1 cellular context compared by ENCODE assay signal in the genomic region with DNA sequence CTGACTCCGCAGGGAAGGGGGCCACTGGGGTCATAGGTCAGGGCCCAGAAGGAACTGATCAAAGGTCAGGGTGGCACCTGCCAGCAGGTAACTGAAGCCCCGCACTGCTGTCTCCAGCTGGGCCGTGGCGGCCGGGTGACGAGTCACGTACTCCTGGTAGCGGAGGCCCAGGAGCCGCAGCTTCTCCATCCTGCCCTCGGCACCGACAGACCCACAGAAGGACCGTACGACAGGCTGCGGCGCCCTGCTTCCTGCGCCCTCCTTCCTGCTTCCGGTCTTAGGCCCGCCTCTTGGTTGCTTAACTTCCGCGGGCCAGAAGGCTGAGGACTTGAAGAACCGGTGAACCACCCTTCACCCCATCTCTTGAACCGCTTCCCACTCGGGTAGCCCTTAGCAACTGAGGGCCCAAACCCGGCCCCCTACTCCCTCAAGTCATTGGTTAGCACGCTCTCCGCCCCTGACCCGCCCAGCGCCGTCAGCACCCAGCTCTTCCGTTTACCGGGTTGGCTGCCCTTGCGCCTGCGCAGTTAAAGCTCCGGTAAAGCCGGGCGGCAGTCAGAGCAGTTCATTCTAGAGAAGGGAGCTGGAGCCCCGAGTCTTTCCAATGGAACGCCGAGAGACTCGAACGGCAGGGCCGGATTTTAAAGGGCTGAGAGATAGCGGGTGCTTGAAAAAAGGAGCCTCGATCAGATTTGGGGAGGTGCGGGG.
TF ChIP-seq lines count a peak whose summit lies in the region.

Gene PEX16 (minus strand): TSS at position 255 of the 708 bp plus-strand sequence. CDS start 66 bp downstream, at position 189.

TF ChIP-seq in K562, 482 proteins besides CTCF, POLR2A, EP300 and RAD21 (continued from another document and continues in another):
- TF ChIP-seq THAP12 (CRISPR knock-in tag; IDR thresholded peaks at IDR 0.05): no peak
- TF ChIP-seq MTA3 (IDR thresholded peaks at IDR 0.05; ENCODE audit: borderline replicate concordance): no peak; the same call in 1 of the 2 replicates
- TF ChIP-seq ZNF212 (CRISPR knock-in tag; IDR thresholded peaks at IDR 0.05): no peak
- TF ChIP-seq, protein P1, sequence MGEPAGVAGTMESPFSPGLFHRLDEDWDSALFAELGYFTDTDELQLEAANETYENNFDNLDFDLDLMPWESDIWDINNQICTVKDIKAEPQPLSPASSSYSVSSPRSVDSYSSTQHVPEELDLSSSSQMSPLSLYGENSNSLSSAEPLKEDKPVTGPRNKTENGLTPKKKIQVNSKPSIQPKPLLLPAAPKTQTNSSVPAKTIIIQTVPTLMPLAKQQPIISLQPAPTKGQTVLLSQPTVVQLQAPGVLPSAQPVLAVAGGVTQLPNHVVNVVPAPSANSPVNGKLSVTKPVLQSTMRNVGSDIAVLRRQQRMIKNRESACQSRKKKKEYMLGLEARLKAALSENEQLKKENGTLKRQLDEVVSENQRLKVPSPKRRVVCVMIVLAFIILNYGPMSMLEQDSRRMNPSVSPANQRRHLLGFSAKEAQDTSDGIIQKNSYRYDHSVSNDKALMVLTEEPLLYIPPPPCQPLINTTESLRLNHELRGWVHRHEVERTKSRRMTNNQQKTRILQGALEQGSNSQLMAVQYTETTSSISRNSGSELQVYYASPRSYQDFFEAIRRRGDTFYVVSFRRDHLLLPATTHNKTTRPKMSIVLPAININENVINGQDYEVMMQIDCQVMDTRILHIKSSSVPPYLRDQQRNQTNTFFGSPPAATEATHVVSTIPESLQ (CRISPR knock-in tag; IDR thresholded peaks at IDR 0.05): no peak
- TF ChIP-seq, protein P2, sequence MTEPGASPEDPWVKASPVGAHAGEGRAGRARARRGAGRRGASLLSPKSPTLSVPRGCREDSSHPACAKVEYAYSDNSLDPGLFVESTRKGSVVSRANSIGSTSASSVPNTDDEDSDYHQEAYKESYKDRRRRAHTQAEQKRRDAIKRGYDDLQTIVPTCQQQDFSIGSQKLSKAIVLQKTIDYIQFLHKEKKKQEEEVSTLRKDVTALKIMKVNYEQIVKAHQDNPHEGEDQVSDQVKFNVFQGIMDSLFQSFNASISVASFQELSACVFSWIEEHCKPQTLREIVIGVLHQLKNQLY (CRISPR knock-in tag; conservative IDR thresholded peaks at IDR 0.05): no peak
- TF ChIP-seq SP2 (IDR thresholded peaks at IDR 0.05; ENCODE audit: extremely low read depth, low read depth, low read length, poor library complexity, severe bottlenecking): peak; percentile 44
- no peak for TF ChIP-seq PTRF (tag; IDR thresholded peaks at IDR 0.05)
- no peak for TF ChIP-seq ZNF609 (CRISPR knock-in tag; IDR thresholded peaks at IDR 0.05; ENCODE audit: borderline replicate concordance)
- no peak for TF ChIP-seq TSHZ1 (CRISPR knock-in tag; IDR thresholded peaks at IDR 0.05)
- no peak for TF ChIP-seq ZKSCAN3 (CRISPR knock-in tag; IDR thresholded peaks at IDR 0.05)
- TF ChIP-seq, protein P3, sequence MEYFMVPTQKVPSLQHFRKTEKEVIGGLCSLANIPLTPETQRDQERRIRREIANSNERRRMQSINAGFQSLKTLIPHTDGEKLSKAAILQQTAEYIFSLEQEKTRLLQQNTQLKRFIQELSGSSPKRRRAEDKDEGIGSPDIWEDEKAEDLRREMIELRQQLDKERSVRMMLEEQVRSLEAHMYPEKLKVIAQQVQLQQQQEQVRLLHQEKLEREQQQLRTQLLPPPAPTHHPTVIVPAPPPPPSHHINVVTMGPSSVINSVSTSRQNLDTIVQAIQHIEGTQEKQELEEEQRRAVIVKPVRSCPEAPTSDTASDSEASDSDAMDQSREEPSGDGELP (CRISPR knock-in tag; IDR thresholded peaks at IDR 0.05; ENCODE audit: borderline replicate concordance): peak; percentile 67; the same call in 1 of the 2 replicates
- peak; percentile 77 for TF ChIP-seq TBP (optimal IDR thresholded peaks at IDR 0.05; ENCODE audit: low read depth, low read length)
- TF ChIP-seq BACH1 (tag; IDR thresholded peaks at IDR 0.05): no peak
- TF ChIP-seq CREB1 (IDR thresholded peaks at IDR 0.05): no peak
- TF ChIP-seq CREB1 (CRISPR knock-in tag; IDR thresholded peaks at IDR 0.05): 0 out of 2 replicates have a peak, but pooled peaks have one; percentile 51
- TF ChIP-seq ZC3H8 (IDR thresholded peaks at IDR 0.05): no peak
- TF ChIP-seq TCF15 (CRISPR knock-in tag; IDR thresholded peaks at IDR 0.05): no peak
- TF ChIP-seq CCNT2 (IDR thresholded peaks at IDR 0.05; ENCODE audit: borderline replicate concordance, extremely low read depth, insufficient read length, low read depth, low read length): no peak
- TF ChIP-seq KDM4B (IDR thresholded peaks at IDR 0.05; ENCODE audit: borderline replicate concordance in 2 of 2, low read depth in 1 of 2): peak in 1 of 2 experiments; percentile 93; a peak in 2 of 4 replicates
- no peak for TF ChIP-seq ZBTB5 (IDR thresholded peaks at IDR 0.05)
- TF ChIP-seq SMAD4 (CRISPR knock-in tag; conservative IDR thresholded peaks at IDR 0.05): no peak
- TF ChIP-seq ZNF23 (CRISPR knock-in tag; IDR thresholded peaks at IDR 0.05): no peak
- TF ChIP-seq PRMT5 (CRISPR knock-in tag; IDR thresholded peaks at IDR 0.05): no peak
- TF ChIP-seq RBM25 (IDR thresholded peaks at IDR 0.05; ENCODE audit: low read depth, low read length, severe bottlenecking): no peak
- no peak for TF ChIP-seq EWSR1 (IDR thresholded peaks at IDR 0.05; ENCODE audit: borderline replicate concordance, low read depth, partially characterized antibody)
- TF ChIP-seq STAT5A (IDR thresholded peaks at IDR 0.05; ENCODE audit: borderline replicate concordance, low read length): no peak
- TF ChIP-seq, protein P4, sequence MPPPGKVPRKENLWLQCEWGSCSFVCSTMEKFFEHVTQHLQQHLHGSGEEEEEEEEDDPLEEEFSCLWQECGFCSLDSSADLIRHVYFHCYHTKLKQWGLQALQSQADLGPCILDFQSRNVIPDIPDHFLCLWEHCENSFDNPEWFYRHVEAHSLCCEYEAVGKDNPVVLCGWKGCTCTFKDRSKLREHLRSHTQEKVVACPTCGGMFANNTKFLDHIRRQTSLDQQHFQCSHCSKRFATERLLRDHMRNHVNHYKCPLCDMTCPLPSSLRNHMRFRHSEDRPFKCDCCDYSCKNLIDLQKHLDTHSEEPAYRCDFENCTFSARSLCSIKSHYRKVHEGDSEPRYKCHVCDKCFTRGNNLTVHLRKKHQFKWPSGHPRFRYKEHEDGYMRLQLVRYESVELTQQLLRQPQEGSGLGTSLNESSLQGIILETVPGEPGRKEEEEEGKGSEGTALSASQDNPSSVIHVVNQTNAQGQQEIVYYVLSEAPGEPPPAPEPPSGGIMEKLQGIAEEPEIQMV (tag; conservative IDR thresholded peaks at IDR 0.05; ENCODE audit: low read depth): no peak
- no peak for TF ChIP-seq CBX3 (IDR thresholded peaks at IDR 0.05; ENCODE audit: borderline replicate concordance in 1 of 2, low read length in 2 of 2)
- TF ChIP-seq NCOR1 (IDR thresholded peaks at IDR 0.05): no peak
